In genomic region chr7:103710247-103710646, GRCh38 we compare ENCODE assay signal across 31 cellular contexts.
DNase-seq lines count a peak whose midpoint lies in the region; ATAC-seq, FAIRE-seq and TF ChIP-seq lines count a peak whose summit lies in the region.
"Had no signal": no experiment of that assay in that cellular context is flagged by ENCODE, and none has a peak within 500 bp of the region (broad histone marks: within the 10 kb centered on the region; RNA-seq: fewer than 3 reads in every experiment).

No MANE protein-coding gene starts in this region.

- no peak for FAIRE-seq in frontal cortex (lab: Jason Lieb, UNC)
- FAIRE-seq: colon, G401.6 had no signal

- H3K9me3 Mint-ChIP-seq in activated T-cell treated with anti-CD3 and anti-CD28 coated beads, Interleukin-2, amount 50 U/mL, for 4 hours = no peaks in the 10 kb centered on the region
- H3K9me3 Mint-ChIP-seq in activated naive CD4-positive, alpha-beta T cell treated with anti-CD3 and anti-CD28 coated beads, Interleukin-2, amount 10 ng/mL, durations not matched to agents 7 days and 5 days = no peaks in the 10 kb centered on the region
- H3K9me3 Mint-ChIP-seq: activated naive CD4-positive, alpha-beta T cell treated with anti-CD3 and anti-CD28 coated beads, Interleukin-2, amount 50 U/mL, for 24 hours; IgD-negative memory B cell had no signal

- peak; percentile 18 to 32 for ATAC-seq in activated T-cell treated with anti-CD3 and anti-CD28 coated beads, Interleukin-2, amount 50 U/mL, for 4 hours
- ATAC-seq in SK-N-SH treated with all-trans-retinoic acid at 6 μM for 48 hours = no peak
- ATAC-seq in HG02798 (IDR thresholded peaks at IDR 0.05; ENCODE audit: poor library complexity, unreplicated experiment) = no peak
- ATAC-seq in HG03432 (IDR thresholded peaks at IDR 0.05; ENCODE audit: unreplicated experiment) = no peak
- ATAC-seq: activated CD8-positive, alpha-beta memory T cell treated with anti-CD3 and anti-CD28 coated beads, Interleukin-2, amount 10 ng/mL, durations not matched to agents 7 days and 5 days; esophagus mucosa; gastrocnemius medialis; left lung; right lobe of liver had no signal

- no peak overlapping the region for H3K4me3 Mint-ChIP-seq in activated T-cell treated with anti-CD3 and anti-CD28 coated beads, Interleukin-2, amount 50 U/mL, for 4 hours
- H3K4me3 Mint-ChIP-seq in activated naive CD4-positive, alpha-beta T cell treated with anti-CD3 and anti-CD28 coated beads, Interleukin-2, amount 10 ng/mL, durations not matched to agents 7 days and 5 days = no peak overlapping the region
- H3K4me3 Mint-ChIP-seq: activated CD8-positive, alpha-beta memory T cell treated with anti-CD3 and anti-CD28 coated beads, Interleukin-2, amount 10 ng/mL, durations not matched to agents 7 days and 5 days; activated naive CD4-positive, alpha-beta T cell treated with anti-CD3 and anti-CD28 coated beads, Interleukin-2, amount 50 U/mL, for 24 hours; IgD-negative memory B cell had no signal

- H3K36me3 Mint-ChIP-seq in activated T-cell treated with anti-CD3 and anti-CD28 coated beads, Interleukin-2, amount 50 U/mL, for 4 hours (ENCODE audit: insufficient read depth) = no peaks in the 10 kb centered on the region
- no peaks in the 10 kb centered on the region for H3K36me3 Mint-ChIP-seq in activated naive CD4-positive, alpha-beta T cell treated with anti-CD3 and anti-CD28 coated beads, Interleukin-2, amount 10 ng/mL, durations not matched to agents 7 days and 5 days
- H3K36me3 Mint-ChIP-seq: activated CD8-positive, alpha-beta memory T cell treated with anti-CD3 and anti-CD28 coated beads, Interleukin-2, amount 10 ng/mL, durations not matched to agents 7 days and 5 days; activated naive CD4-positive, alpha-beta T cell treated with anti-CD3 and anti-CD28 coated beads, Interleukin-2, amount 50 U/mL, for 24 hours; IgD-negative memory B cell had no signal

- H3K27me3 Mint-ChIP-seq in activated T-cell treated with anti-CD3 and anti-CD28 coated beads, Interleukin-2, amount 50 U/mL, for 4 hours (ENCODE audit: low read depth) = no peaks in the 10 kb centered on the region
- H3K27me3 Mint-ChIP-seq in activated naive CD4-positive, alpha-beta T cell treated with anti-CD3 and anti-CD28 coated beads, Interleukin-2, amount 10 ng/mL, durations not matched to agents 7 days and 5 days = no peaks in the 10 kb centered on the region

- no peak for DNase-seq in activated T-cell treated with anti-CD3 and anti-CD28 coated beads, Interleukin-2, amount 50 U/mL, for 4 hours
- no peak for DNase-seq in activated T-cell treated with anti-CD3 and anti-CD28 coated beads, Interleukin-2, amount 50 U/mL, for 1 hour
- DNase-seq in iris pigment epithelial cell (ENCODE audit: low read depth) (peak; percentile 38), frontal cortex (ENCODE audit: low spot score in 2 of 2) (no peak)
- no peak for DNase-seq in activated naive CD4-positive, alpha-beta T cell treated with anti-CD3 and anti-CD28 coated beads, Interleukin-2, amount 10 ng/mL, durations not matched to agents 7 days and 5 days
- DNase-seq: 8988T; activated CD8-positive, alpha-beta memory T cell treated with anti-CD3 and anti-CD28 coated beads, Interleukin-2, amount 10 ng/mL, durations not matched to agents 7 days and 5 days; amygdala; BE2C; DMS153; effector CD8-positive, alpha-beta T cell; gastrocnemius medialis; left lung; MG63; NCI-H2029; NCI-H526; NK-92 treated with Interleukin-12 subunit alpha and Interleukin-12 subunit beta, amount 100 ng/mL, for 24 hours; right lobe of liver; SHP77 treated with DMSO at 0.1 percent for 48 hours; stimulated activated naive CD4-positive, alpha-beta T cell; SW 1271; T1000; uterus had no signal

- H3K4me1 Mint-ChIP-seq in activated T-cell treated with anti-CD3 and anti-CD28 coated beads, Interleukin-2, amount 50 U/mL, for 4 hours (ENCODE audit: low read depth) = no peaks in the 10 kb centered on the region
- no peaks in the 10 kb centered on the region for H3K4me1 Mint-ChIP-seq in activated naive CD4-positive, alpha-beta T cell treated with anti-CD3 and anti-CD28 coated beads, Interleukin-2, amount 10 ng/mL, durations not matched to agents 7 days and 5 days
- H3K4me1 Mint-ChIP-seq: activated CD8-positive, alpha-beta memory T cell treated with anti-CD3 and anti-CD28 coated beads, Interleukin-2, amount 10 ng/mL, durations not matched to agents 7 days and 5 days; activated naive CD4-positive, alpha-beta T cell treated with anti-CD3 and anti-CD28 coated beads, Interleukin-2, amount 50 U/mL, for 24 hours; IgD-negative memory B cell had no signal

- CTCF ChIA-PET in activated naive CD4-positive, alpha-beta T cell treated with anti-CD3 and anti-CD28 coated beads, Interleukin-2, amount 10 ng/mL, durations not matched to agents 7 days and 5 days (lab: Charles Lee) = no interaction called here

- H3K27ac Mint-ChIP-seq in activated naive CD4-positive, alpha-beta T cell treated with anti-CD3 and anti-CD28 coated beads, Interleukin-2, amount 10 ng/mL, durations not matched to agents 7 days and 5 days = no peak overlapping the region
- H3K27ac Mint-ChIP-seq: activated CD8-positive, alpha-beta memory T cell treated with anti-CD3 and anti-CD28 coated beads, Interleukin-2, amount 10 ng/mL, durations not matched to agents 7 days and 5 days; activated naive CD4-positive, alpha-beta T cell treated with anti-CD3 and anti-CD28 coated beads, Interleukin-2, amount 50 U/mL, for 24 hours; IgD-negative memory B cell had no signal

TF ChIP-seq in SK-N-SH treated with all-trans-retinoic acid at 6 μM for 48 hours, 23 proteins besides CTCF, POLR2A, EP300 and RAD21:
- TF ChIP-seq CSDC2 (CRISPR knock-in tag; IDR thresholded peaks at IDR 0.05) (no peak), ZFP3 (CRISPR knock-in tag; IDR thresholded peaks at IDR 0.05) (peak; percentile 89)

Comparison
In these comparisons a context has a peak if more than half of its experiments do, and no peak if none do; other contexts are left out.
1. ATAC-seq: peak in activated T-cell treated with anti-CD3 and anti-CD28 coated beads, Interleukin-2, amount 50 U/mL, for 4 hours (2 of 2); none in SK-N-SH treated with all-trans-retinoic acid at 6 μM for 48 hours (single experiment), HG02798 (single experiment) and HG03432 (single experiment).